In the genomic region with DNA sequence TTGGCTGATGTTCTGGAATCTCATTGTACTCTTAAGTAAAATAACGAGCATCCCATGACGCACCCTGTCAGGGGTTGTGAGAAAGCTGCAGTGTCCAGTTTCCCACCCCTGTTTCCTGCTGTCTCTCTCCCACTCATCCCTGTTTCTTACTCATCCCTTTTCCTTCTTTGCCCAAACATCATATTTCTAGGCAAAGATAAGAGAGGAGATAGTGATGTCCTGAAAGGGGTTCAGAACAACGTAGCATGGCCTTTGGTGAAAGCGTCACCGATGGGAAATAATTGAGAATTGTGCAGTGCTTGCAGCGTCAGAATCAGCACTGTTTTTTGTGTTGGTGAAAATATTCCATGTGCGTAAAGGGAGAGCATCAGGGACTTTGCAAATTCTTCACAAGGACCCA, we compare ENCODE assay signal across 18 cellular contexts.
"Had no signal": no experiment of that assay in that cellular context is flagged by ENCODE, and none has a peak within 500 bp of the region (broad histone marks: within the 10 kb centered on the region; RNA-seq: fewer than 3 reads in every experiment).

No MANE protein-coding gene starts in this region.

- H3K27ac Mint-ChIP-seq: activated CD4-positive, alpha-beta T cell treated with anti-CD3 and anti-CD28 coated beads, Interleukin-2, amount 10 ng/mL, durations not matched to agents 7 days and 5 days; activated naive CD4-positive, alpha-beta T cell treated with anti-CD3 and anti-CD28 coated beads, Interleukin-2, amount 50 U/mL, for 24 hours; activated T-helper 2 cell treated with anti-CD3 and anti-CD28 coated beads, Interferon-gamma antibody, Interleukin-2, Interleukin-4, amounts not matched to agents 10 μg/mL and 5 μg/mL and 100 μg/mL, durations not matched to agents 14 hours and 24 hours and 36 hours; natural killer cell; WTC11 had no signal

- H3K27ac ChIP-seq: cardiac muscle cell, psoas muscle, sigmoid colon, SJCRH30, thoracic aorta had no signal

- H3K4me1 Mint-ChIP-seq: activated CD4-positive, alpha-beta T cell treated with anti-CD3 and anti-CD28 coated beads, Interleukin-2, amount 10 ng/mL, durations not matched to agents 7 days and 5 days; activated naive CD4-positive, alpha-beta T cell treated with anti-CD3 and anti-CD28 coated beads, Interleukin-2, amount 50 U/mL, for 24 hours; natural killer cell had no signal

- H3K4me3 Mint-ChIP-seq: activated CD4-positive, alpha-beta T cell treated with anti-CD3 and anti-CD28 coated beads, Interleukin-2, amount 10 ng/mL, durations not matched to agents 7 days and 5 days; activated naive CD4-positive, alpha-beta T cell treated with anti-CD3 and anti-CD28 coated beads, Interleukin-2, amount 50 U/mL, for 24 hours; natural killer cell; WTC11 had no signal

- H3K36me3 ChIP-seq: cardiac muscle cell, sigmoid colon, SJCRH30, thoracic aorta had no signal

- H3K27me3 ChIP-seq: cardiac muscle cell, sigmoid colon, SJCRH30 had no signal

- H3K9me3 ChIP-seq: psoas muscle, sigmoid colon, SJCRH30, thoracic aorta had no signal

- ATAC-seq: natural killer cell; psoas muscle; stimulated activated naive CD8-positive, alpha-beta T cell treated with anti-CD3 and anti-CD28 coated beads, Interleukin-15, Interleukin-2, amounts not matched to agents 100 U/mL and 50 U/mL, for 24 hours; WTC11 had no signal

- H3K4me1 ChIP-seq: psoas muscle, sigmoid colon, SJCRH30 had no signal

- H3K27me3 Mint-ChIP-seq: activated CD4-positive, alpha-beta T cell treated with anti-CD3 and anti-CD28 coated beads, Interleukin-2, amount 10 ng/mL, durations not matched to agents 7 days and 5 days; activated naive CD4-positive, alpha-beta T cell treated with anti-CD3 and anti-CD28 coated beads, Interleukin-2, amount 50 U/mL, for 24 hours had no signal

- H3K4me3 ChIP-seq: cardiac muscle cell, psoas muscle, sigmoid colon, SJCRH30, thoracic aorta had no signal

- DNase-seq: activated CD4-positive, alpha-beta T cell treated with anti-CD3 and anti-CD28 coated beads, Interleukin-2, amount 10 ng/mL, durations not matched to agents 7 days and 5 days; amniotic stem cell; cortex of kidney; effector memory CD4-positive, alpha-beta T cell; glutamatergic neuron; natural killer cell; occipital lobe; psoas muscle; sigmoid colon; SJCRH30; stimulated activated CD4-positive, alpha-beta T cell treated with anti-CD3 and anti-CD28 coated beads, Interleukin-4, amount 100 ng/mL, for 1 hour; stimulated activated CD8-positive, alpha-beta memory T cell treated with anti-CD3 and anti-CD28 coated beads, Interleukin-4, amount 100 ng/mL, for 48 hours; stimulated activated naive CD8-positive, alpha-beta T cell treated with anti-CD3 and anti-CD28 coated beads, Interleukin-15, Interleukin-2, amounts not matched to agents 100 U/mL and 50 U/mL, for 24 hours had no signal

- H3K9me3 Mint-ChIP-seq: activated CD4-positive, alpha-beta T cell treated with anti-CD3 and anti-CD28 coated beads, Interleukin-2, amount 10 ng/mL, durations not matched to agents 7 days and 5 days; activated naive CD4-positive, alpha-beta T cell treated with anti-CD3 and anti-CD28 coated beads, Interleukin-2, amount 50 U/mL, for 24 hours; activated T-helper 2 cell treated with anti-CD3 and anti-CD28 coated beads, Interferon-gamma antibody, Interleukin-2, Interleukin-4, amounts not matched to agents 10 μg/mL and 5 μg/mL and 100 μg/mL, durations not matched to agents 14 hours and 24 hours and 36 hours; natural killer cell; WTC11 had no signal

- H3K36me3 Mint-ChIP-seq: activated naive CD4-positive, alpha-beta T cell treated with anti-CD3 and anti-CD28 coated beads, Interleukin-2, amount 50 U/mL, for 24 hours; natural killer cell had no signal
